8 cellular contexts compared by ENCODE assay signal in the genomic region with DNA sequence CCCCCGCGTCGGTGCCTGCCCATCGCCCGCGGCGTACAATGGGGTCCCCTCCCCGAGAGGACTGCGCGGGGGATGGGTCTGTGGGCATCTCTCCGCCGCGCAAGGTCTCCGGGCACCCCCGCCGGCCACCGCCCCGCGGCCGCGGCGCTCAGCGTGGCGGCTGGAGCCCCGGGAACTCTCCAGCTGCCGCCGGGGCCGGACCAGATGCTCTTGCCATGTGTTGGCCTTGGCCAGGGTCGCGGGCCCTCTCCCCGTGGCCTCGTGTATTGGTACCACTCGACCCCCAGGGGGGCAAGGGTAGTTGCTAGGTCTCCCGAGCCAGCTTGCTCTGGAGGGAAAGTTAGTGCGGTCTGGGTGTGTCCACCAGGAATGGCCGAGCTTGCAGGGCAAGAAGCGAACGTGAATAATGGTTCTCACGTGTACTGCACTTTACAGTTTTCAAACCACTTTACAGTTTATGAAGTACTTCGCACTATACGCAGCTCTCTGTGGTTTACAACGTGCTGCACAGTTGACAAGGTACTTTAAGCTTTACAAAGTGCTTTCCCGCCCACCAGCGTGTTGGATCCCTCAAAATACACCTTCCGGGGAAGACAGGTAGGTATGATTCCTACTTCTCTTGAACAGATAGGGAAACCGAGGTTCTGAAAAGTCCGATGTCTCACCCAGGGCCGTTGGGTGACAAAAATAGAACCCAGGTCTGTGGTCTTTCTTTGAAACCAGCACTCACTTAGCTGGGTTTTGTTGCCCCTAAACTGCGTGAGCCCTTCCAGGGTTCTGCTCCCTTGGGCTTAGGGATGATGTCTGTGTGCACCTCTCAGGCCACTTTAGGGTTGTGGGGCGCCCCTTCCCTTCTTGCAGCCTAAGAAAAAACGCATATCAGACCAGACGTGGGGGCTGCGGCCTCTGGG. TPM values are rescaled to one million over a fixed set of nuclear protein-coding genes. Genes with fewer than 3 reads are reported as not detected.
DNase-seq lines count a peak whose midpoint lies in the region; ATAC-seq and TF ChIP-seq lines count a peak whose summit lies in the region.

No MANE protein-coding gene starts in this region.

- TF ChIP-seq CTCF in ascending aorta (IDR thresholded peaks at IDR 0.05) (no peak), upper lobe of left lung (IDR thresholded peaks at IDR 0.05) (no peak)

- in situ Hi-C loops in GM23248 (cut with MboI): no loop called here

- peak overlapping the region; percentile 46 for H3K4me2 ChIP-seq in GM23248 (ENCODE audit: unreplicated experiment)

- intact Hi-C loops in ascending aorta (cut with DNase I): no loop called here

- H3K9me2 ChIP-seq in GM23248 (ENCODE audit: insufficient read depth): no peaks in the 10 kb centered on the region

- WGBS in GM23248 (ENCODE audit: low coverage in 1 of 2, low lambda C conversion rate in 2 of 2, missing lambda C conversion rate in 2 of 2), 2 experiments: 29 to 41% methylated on average over 32 to 45 of the region's 53 CpGs
- 29 to 45% methylated on average over 17 to 36 of the region's 53 CpGs for WGBS in upper lobe of left lung, 2 donors

- H3F3A ChIP-seq in GM23248 (ENCODE audit: insufficient read depth): no peaks in the 10 kb centered on the region

- H3K27ac ChIP-seq in GM23248 (no peak overlapping the region), ascending aorta (no peak overlapping the region), upper lobe of left lung (no peak overlapping the region)

- ATAC-seq in upper lobe of left lung (ENCODE audit: low FRiP score in 2 of 2) (peak in 1 of 2 donors; percentile 20), HG03460 (IDR thresholded peaks at IDR 0.05; ENCODE audit: unreplicated experiment) (no peak)

- peak overlapping the region; percentile 41 for H2AFZ ChIP-seq in GM23248

- H3K36me3 ChIP-seq in GM23248 (ENCODE audit: low read depth) (no peaks in the 10 kb centered on the region), ascending aorta (no peaks in the 10 kb centered on the region), upper lobe of left lung (no peaks in the 10 kb centered on the region)

- H4K20me1 ChIP-seq in GM23248 (ENCODE audit: insufficient read depth): no peaks in the 10 kb centered on the region

- H3K9me3 ChIP-seq in GM23248 (ENCODE audit: low read depth) (no peaks in the 10 kb centered on the region), ascending aorta (no peaks in the 10 kb centered on the region), upper lobe of left lung (no peaks in the 10 kb centered on the region)

- H3K9ac ChIP-seq in GM23248: 0 out of 2 replicates have a peak overlapping the region, but pooled peaks have one; percentile 17

- no peak for TF ChIP-seq EP300 in upper lobe of left lung (IDR thresholded peaks at IDR 0.05)

- H3K4me1 ChIP-seq in GM23248 (ENCODE audit: insufficient read depth): no peaks in the 10 kb centered on the region
- H3K4me1 ChIP-seq in ascending aorta: peaks cover 0 to 15% of the 10 kb centered on the region in 2 donors
- H3K4me1 ChIP-seq in upper lobe of left lung: peaks cover 7 to 26% (median 19%) of the 10 kb centered on the region in 4 donors

- no peaks in the 10 kb centered on the region for H3K79me2 ChIP-seq in GM23248 (ENCODE audit: insufficient read depth)

- TF ChIP-seq POLR2A in upper lobe of left lung (IDR thresholded peaks at IDR 0.05): no peak

- peak; percentile 29 for DNase-seq in A172 (ENCODE audit: low spot score)
- peak; percentile 41 for DNase-seq in GM23248
- DNase-seq in ascending aorta (ENCODE audit: low spot score in 2 of 2): no peak
- DNase-seq in left kidney (ENCODE audit: low read depth, low spot score): peak; percentile 48
- peak in 1 of 2 donors; percentile 86 for DNase-seq in upper lobe of left lung
- DNase-seq in NOMO-1 (lab: John Stamatoyannopoulos, UW; ENCODE audit: unreplicated experiment in 2 of 2): no peak
- DNase-seq in SIG-M5 treated with dmso at 0.1 percent for 504 hours (lab: John Stamatoyannopoulos, UW; ENCODE audit: unreplicated experiment): no peak

- H3K27me3 ChIP-seq in GM23248 (replicated peaks; ENCODE audit: insufficient read depth) (no peaks in the 10 kb centered on the region; the same call in 1 of the 2 replicates), ascending aorta (no peaks in the 10 kb centered on the region), upper lobe of left lung (peaks cover 0 to 16% (median 5%) of the 10 kb centered on the region in 4 donors)

- H3K4me3 ChIP-seq in GM23248 (peak overlapping the region; percentile 60), ascending aorta (peak overlapping the region; percentile 55 to 65), upper lobe of left lung (peak overlapping the region; percentile 5 to 57 (median 50))

RNA-seq across cellular contexts. Expression of a gene that starts 1.2 kb away (rescaled TPM):
- 29.6 and 39.3 TPM in 2 replicates for total RNA-seq in A172 (2014; rRNA removed; shearing (Covaris generic))
- total RNA-seq in GM23248 (2014; rRNA removed; shearing (Covaris generic)): 5.1 and 9.0 TPM in 2 replicates
- polyA plus RNA-seq in GM23248 (2016; fragmentation: Nextera tagmentation; extraction: Ambion mirVana): 1.0 and 2.0 TPM in 2 replicates
- total RNA-seq in ascending aorta: 3.2 TPM
- 1 to 10 TPM; 1.0 to 8.8 (median 5.6) TPM for total RNA-seq in upper lobe of left lung

RNA-seq across cellular contexts. Expression of a gene that starts 58.8 kb away (rescaled TPM):
- total RNA-seq in A172 (2014; rRNA removed; shearing (Covaris generic)): not detected in 2 replicates
- not detected in 2 replicates for total RNA-seq in GM23248 (2014; rRNA removed; shearing (Covaris generic))
- polyA plus RNA-seq in GM23248 (2016; fragmentation: Nextera tagmentation; extraction: Ambion mirVana): not detected in 2 replicates
- total RNA-seq in ascending aorta (454 TPM), upper lobe of left lung (1,000 to 10,000 TPM in 4 of 6 donors, 100 to 1,000 TPM in 2; 391 to 1,763 (median 1,026) TPM)

Comparison
In these comparisons a context has a peak if more than half of its experiments do, and no peak if none do; other contexts are left out.
1. DNase-seq: peak in A172 (single experiment), GM23248 (single experiment) and left kidney (single experiment); none in ascending aorta (0 of 2), NOMO-1 (0 of 2) and SIG-M5 treated with dmso at 0.1 percent for 504 hours (single experiment).
2. RNA of a gene that starts 58.8 kb away (total RNA-seq): 391 to 1,763 TPM in upper lobe of left lung and 454 TPM in ascending aorta (single experiment); not detected in A172 and not detected in GM23248; every median in the first group is over 100 times any median in the second.
3. Peak in every context shown above with its lines, with median percentiles within 50 percentile points of each other: H3K4me3 ChIP-seq.